In genomic region chr6:143060806-143061596, GRCh38 we compare ENCODE assay signal across 8 cellular contexts.
A peak's percentile ranks its signal among the peaks of the same experiment; 100 is the strongest.
DNase-seq lines count a peak whose midpoint lies in the region; ATAC-seq and TF ChIP-seq lines count a peak whose summit lies in the region.

A gene with protein sequence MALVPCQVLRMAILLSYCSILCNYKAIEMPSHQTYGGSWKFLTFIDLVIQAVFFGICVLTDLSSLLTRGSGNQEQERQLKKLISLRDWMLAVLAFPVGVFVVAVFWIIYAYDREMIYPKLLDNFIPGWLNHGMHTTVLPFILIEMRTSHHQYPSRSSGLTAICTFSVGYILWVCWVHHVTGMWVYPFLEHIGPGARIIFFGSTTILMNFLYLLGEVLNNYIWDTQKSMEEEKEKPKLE (plus strand): TSS chr6:143060889. CDS start chr6:143060926, 37 bp downstream.

- no peak for TF ChIP-seq CTCF in fibroblast of pulmonary artery (IDR thresholded peaks at IDR 0.05; ENCODE audit: low read length, missing control alignments)

- H3K4me3 ChIP-seq in fibroblast of pulmonary artery (replicated peaks; ENCODE audit: low read depth, low read length): peak within 1 kb of the TSS; percentile 69

- DNase-seq in NCI-H524 (lab: John Stamatoyannopoulos, UW) (peak; percentile 24 to 72), NCI-H524 treated with DMSO at 0.1 percent for 48 hours (lab: John Stamatoyannopoulos, UW) (no peak), NCI-H69 (lab: John Stamatoyannopoulos, UW) (peak; percentile 74), fibroblast of pulmonary artery (ENCODE audit: low read depth) (no peak), nucleus accumbens (lab: John Stamatoyannopoulos, UW) (peak in 52 of 56 donors; percentile 29 to 90 (median 72)), superior temporal gyrus (ENCODE audit: extremely low spot score) (peak; percentile 66)
- DNase-seq in activated T-helper 1 cell treated with anti-CD3 and anti-CD28 coated beads, Interleukin-2, amount 50 U/mL, for 16 hours (ENCODE audit: low read depth in 1 of 2, low spot score in 1 of 2): peak; percentile 26 to 49

- peak; percentile 75 for ATAC-seq in HG03025 (IDR thresholded peaks at IDR 0.05; ENCODE audit: low FRiP score, unreplicated experiment)

Comparison
In these comparisons a context has a peak if more than half of its experiments do, and no peak if none do; other contexts are left out.
1. DNase-seq: peak in NCI-H524 (2 of 2), NCI-H69 (single experiment), activated T-helper 1 cell treated with anti-CD3 and anti-CD28 coated beads, Interleukin-2, amount 50 U/mL, for 16 hours (2 of 2), nucleus accumbens (52 of 56) and superior temporal gyrus (single experiment); none in NCI-H524 treated with DMSO at 0.1 percent for 48 hours (single experiment) and fibroblast of pulmonary artery (single experiment).